10 cellular contexts compared by ENCODE assay signal in the genomic region with DNA sequence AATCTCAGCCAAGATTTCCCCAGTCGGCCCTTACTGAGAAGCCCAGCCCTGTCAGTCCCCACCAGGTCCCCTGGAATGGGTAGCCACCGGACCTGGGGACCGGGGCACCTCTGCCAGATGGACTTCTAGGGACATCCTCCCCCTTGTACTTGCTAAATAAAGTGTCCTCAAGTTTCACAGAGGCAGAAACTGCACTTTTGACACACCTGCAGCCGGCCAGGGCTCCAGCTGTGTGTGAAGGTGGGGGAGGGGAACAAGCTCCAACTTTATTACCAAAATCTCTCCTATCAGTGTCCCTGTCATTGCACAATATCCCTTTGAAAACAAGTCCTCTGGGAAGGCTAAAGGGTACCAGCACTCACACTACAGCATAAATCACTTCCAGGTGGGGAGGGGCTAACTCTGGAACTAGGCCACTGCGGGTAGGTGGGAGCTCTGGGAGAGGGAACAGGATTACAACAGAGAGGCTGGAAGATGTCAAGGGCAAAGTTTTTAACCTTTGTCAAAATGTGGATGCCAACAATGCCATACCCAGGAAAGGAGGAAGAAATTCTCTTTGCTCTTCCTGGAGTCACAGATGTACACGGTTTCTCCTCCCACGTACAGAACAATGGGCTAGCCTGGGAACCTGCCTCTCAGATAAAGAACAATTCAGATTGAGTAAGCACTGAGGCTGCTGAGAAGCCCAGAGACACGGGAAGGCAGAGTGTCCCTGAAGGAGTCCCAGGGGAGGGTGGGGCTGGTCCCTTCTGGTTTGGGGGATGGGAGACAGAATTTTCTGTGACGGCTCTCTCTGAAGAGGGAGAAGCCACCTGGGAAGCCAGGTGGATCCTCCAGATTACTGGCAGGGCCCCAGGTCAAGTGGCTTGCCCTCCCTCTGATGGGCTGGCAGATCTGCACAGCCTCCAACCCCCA. TPM values are rescaled to one million over a fixed set of nuclear protein-coding genes. Genes with fewer than 3 reads are reported as not detected.
DNase-seq lines count a peak whose midpoint lies in the region; ATAC-seq, FAIRE-seq and TF ChIP-seq lines count a peak whose summit lies in the region.
"Had no signal": no experiment of that assay in that cellular context is flagged by ENCODE, and none has a peak within 500 bp of the region (broad histone marks: within the 10 kb centered on the region; RNA-seq: fewer than 3 reads in every experiment).

No MANE protein-coding gene starts in this region.

- intact Hi-C loops in IMR-90 (cut with micrococcal nuclease), result no loop called here
- intact Hi-C loops in GM12878 (cut with micrococcal nuclease; ENCODE audit: unreplicated experiment), result no loop called here
- intact Hi-C loops in psoas muscle (cut with DNase I), result no loop called here

- no peak overlapping the region for H3K27ac ChIP-seq in IMR-90 (ENCODE audit: insufficient read depth, low read length)
- peak overlapping the region; percentile 78 for H3K27ac ChIP-seq in GM12878 (ENCODE audit: control insufficient read depth, insufficient read depth)
- H3K27ac ChIP-seq in neural progenitor cell, result no peak overlapping the region
- H3K27ac ChIP-seq in psoas muscle, result no peak overlapping the region

- no CpG with 5 or more reads among the region's 9 CpGs for WGBS in IMR-90 (ENCODE audit: extremely low coverage in 2 of 2, insufficient read length in 1 of 2), 2 experiments
- 48% methylated on average over 9 of the region's 9 CpGs for WGBS in GM12878 (ENCODE audit: insufficient coverage, insufficient replicate concordance, low lambda C conversion rate, missing lambda C conversion rate)
- whole genome bisulfite sequencing in psoas muscle, 3 donors, result 66 to 74% (median 71%) methylated on average over 9 of the region's 9 CpGs

- no peak overlapping the region for H3K27ac Mint-ChIP-seq in neural progenitor cell
- H3K27ac Mint-ChIP-seq: stimulated activated naive CD8-positive, alpha-beta T cell treated with anti-CD3 and anti-CD28 coated beads, Interleukin-15, Interleukin-2, amounts not matched to agents 100 ng/mL and 50 ng/mL, for 24 hours had no signal

- in situ Hi-C loops in IMR-90 (cut with MboI; ENCODE audit: low sequenced_read_pairs), result no loop called here
- in situ Hi-C loops in GM12878 (cut with MboI), result no loop called here

- H4K5ac ChIP-seq in IMR-90 (ENCODE audit: low read depth, low read length), result no peak overlapping the region

- no peak overlapping the region for H3K4me2 ChIP-seq in IMR-90 (ENCODE audit: low read depth, low read length)
- peak overlapping the region; percentile 83 for H3K4me2 ChIP-seq in GM12878 (ENCODE audit: control insufficient read depth, insufficient read depth)
- peak overlapping the region; percentile 18 for H3K4me2 ChIP-seq in neural progenitor cell

- BruUV-seq in IMR-90 (replicated peaks; lab: Mats Ljungman, UMichigan) (no TSS peak), GM12878 (replicated peaks; lab: Mats Ljungman, UMichigan) (no TSS peak)

- CTCF ChIA-PET in IMR-90 (lab: Yijun Ruan, JAX), result no interaction called here
- CTCF ChIA-PET in GM12878 (lab: Yijun Ruan, JAX), result interaction anchor here (0.8 to 6.2 kb wide), 4 partner anchors 9 to 74 kb away, joined by 3 to 39 read pairs (median 10); a partner anchor contains a TSS

- TF ChIP-seq CTCF in IMR-90 (conservative IDR thresholded peaks at IDR 0.05; ENCODE audit: low read depth, low read length) (no peak), GM12878 (IDR thresholded peaks at IDR 0.05 in 2 of 3, conservative IDR thresholded peaks at IDR 0.05 in 1 of 3; ENCODE audit: control insufficient read depth in 2 of 3, extremely low read depth in 1 of 3, insufficient read depth in 1 of 3, low read depth in 3 of 3, low read length in 3 of 3) (no peak), neural progenitor cell (IDR thresholded peaks at IDR 0.05) (no peak), psoas muscle (IDR thresholded peaks at IDR 0.05) (no peak)

- peaks cover 34% of the 10 kb centered on the region for H3K4me1 Mint-ChIP-seq in neural progenitor cell

- H3K18ac ChIP-seq in IMR-90 (ENCODE audit: low read depth, low read length), result no peak overlapping the region

- TF ChIP-seq RAD21 in IMR-90 (IDR thresholded peaks at IDR 0.05; ENCODE audit: low read length), result no peak
- no peak for TF ChIP-seq RAD21 in GM12878 (IDR thresholded peaks at IDR 0.05; ENCODE audit: insufficient read depth, low read depth, low read length)

- H3K4me3 Mint-ChIP-seq in neural progenitor cell, result no peak overlapping the region
- H3K4me3 Mint-ChIP-seq: stimulated activated naive CD8-positive, alpha-beta T cell treated with anti-CD3 and anti-CD28 coated beads, Interleukin-15, Interleukin-2, amounts not matched to agents 100 ng/mL and 50 ng/mL, for 24 hours had no signal

- no peak overlapping the region for H2BK5ac ChIP-seq in IMR-90 (ENCODE audit: low read depth, low read length, poor library complexity, severe bottlenecking)

- H3K4me1 ChIP-seq in IMR-90 (ENCODE audit: control insufficient read depth, insufficient read depth, low read length), result peaks cover 9% of the 10 kb centered on the region
- H3K4me1 ChIP-seq in GM12878 (ENCODE audit: control insufficient read depth, insufficient read depth, low read length), result peaks cover 54% of the 10 kb centered on the region
- H3K4me1 ChIP-seq in neural progenitor cell, result peaks cover 20% of the 10 kb centered on the region
- no peaks in the 10 kb centered on the region for H3K4me1 ChIP-seq in psoas muscle

- peaks cover 4% of the 10 kb centered on the region for H3K36me3 Mint-ChIP-seq in neural progenitor cell

- ATAC-seq in IMR-90 (ENCODE audit: low read depth) (no peak), GM12878 (peak; percentile 54), psoas muscle (no peak)

- POLR2A ChIA-PET in IMR-90 (lab: Charles Lee; ENCODE audit: unreplicated experiment), result no interaction called here
- POLR2A ChIA-PET in GM12878 (lab: Charles Lee), result interaction anchor here (0.9 to 5.0 kb wide), 6 partner anchors 9 to 72 kb away, joined by 3 to 38 read pairs (median 4); a partner anchor contains a TSS

- FAIRE-seq in GM12892 (lab: Jason Lieb, UNC) (peak; percentile 74), GM12878 (lab: Jason Lieb, UNC) (no peak)

- H3K79me2 ChIP-seq in GM12878 (ENCODE audit: control insufficient read depth, insufficient read depth, low read length) (peaks cover 27% of the 10 kb centered on the region), neural progenitor cell (ENCODE audit: low read depth) (peaks cover 94% of the 10 kb centered on the region)

- no peak overlapping the region for H2AFZ ChIP-seq in IMR-90 (replicated peaks; ENCODE audit: low read length, poor library complexity)
- H2AFZ ChIP-seq in GM12878 (ENCODE audit: control insufficient read depth, low read depth, low read length), result peak overlapping the region; percentile 21; the same call in 1 of the 2 replicates
- H2AFZ ChIP-seq in neural progenitor cell (replicated peaks), result no peak overlapping the region

- no peak overlapping the region; the same call in 1 of the 2 replicates for H2BK120ac ChIP-seq in IMR-90 (ENCODE audit: low read depth, low read length)

- no peak overlapping the region for H3K23ac ChIP-seq in IMR-90 (ENCODE audit: low read depth, low read length)

- H3K9me1 ChIP-seq in IMR-90 (ENCODE audit: insufficient read depth, low read length), result peaks cover 8% of the 10 kb centered on the region

- H3K9ac ChIP-seq in IMR-90 (ENCODE audit: low read depth, low read length) (no peak overlapping the region), GM12878 (ENCODE audit: control insufficient read depth, insufficient read depth, low read length) (peak overlapping the region; percentile 58), neural progenitor cell (no peak overlapping the region)

- H3K56ac ChIP-seq in IMR-90 (ENCODE audit: extremely low read depth, insufficient read depth, low read length), result no peak overlapping the region

- H3K14ac ChIP-seq in IMR-90 (replicated peaks; ENCODE audit: low read depth, low read length), result no peak overlapping the region

- H3F3A ChIP-seq in neural progenitor cell (ENCODE audit: low read depth), result peaks cover 3% of the 10 kb centered on the region

- H3K9me3 ChIP-seq in IMR-90 (ENCODE audit: control insufficient read depth, insufficient read depth, low read length) (no peaks in the 10 kb centered on the region), GM12878 (replicated peaks; ENCODE audit: control insufficient read depth, insufficient read depth, low read length) (no peaks in the 10 kb centered on the region), neural progenitor cell (ENCODE audit: low read depth) (no peaks in the 10 kb centered on the region), psoas muscle (no peaks in the 10 kb centered on the region)

- H3K9me3 Mint-ChIP-seq in neural progenitor cell, result no peaks in the 10 kb centered on the region
- H3K9me3 Mint-ChIP-seq: stimulated activated naive CD8-positive, alpha-beta T cell treated with anti-CD3 and anti-CD28 coated beads, Interleukin-15, Interleukin-2, amounts not matched to agents 100 ng/mL and 50 ng/mL, for 24 hours had no signal

- peak overlapping the region; percentile 66; the same call in 1 of the 2 replicates for H2AK5ac ChIP-seq in IMR-90 (ENCODE audit: low read depth, low read length)

- SMC1A ChIA-PET in GM12878 (lab: Charles Lee; ENCODE audit: uncharacterized antibody, unreplicated experiment), result interaction anchor here (0.6 to 1.9 kb wide), 12 partner anchors 8 to 257 kb away, joined by 3 to 11 read pairs (median 4); a partner anchor contains a TSS

- no peak overlapping the region for H4K8ac ChIP-seq in IMR-90 (ENCODE audit: low read depth in 2 of 2, low read length in 2 of 2)

- TF ChIP-seq EP300 in GM12878 (IDR thresholded peaks at IDR 0.05; ENCODE audit: borderline replicate concordance in 1 of 2, control insufficient read depth in 1 of 2, low read depth in 2 of 2, low read length in 2 of 2), result no peak

- H3K4me3 ChIP-seq in IMR-90 (ENCODE audit: insufficient read depth, low read depth, low read length) (no peak overlapping the region), GM12878 (0 out of 2 replicates have a peak overlapping the region, but pooled peaks have one; percentile 9), neural progenitor cell (no peak overlapping the region), psoas muscle (no peak overlapping the region)

- no peak for DNase-seq in GM12892 (ENCODE audit: insufficient read length)
- no peak for DNase-seq in IMR-90
- DNase-seq in GM12878 (ENCODE audit: low read depth, low spot score), result peak; percentile 31
- DNase-seq in neural progenitor cell (ENCODE audit: low spot score), result no peak
- no peak for DNase-seq in NCI-H526 treated with DMSO at 0.1 percent for 48 hours (lab: John Stamatoyannopoulos, UW)
- DNase-seq in RKO (ENCODE audit: low spot score), result no peak
- DNase-seq in psoas muscle, result no peak
- DNase-seq in NCI-H146 treated with DMSO at 0.1 percent for 48 hours (lab: John Stamatoyannopoulos, UW; ENCODE audit: unreplicated experiment), result no peak
- DNase-seq: activated CD8-positive, alpha-beta memory T cell treated with anti-CD3 and anti-CD28 coated beads, Interleukin-2, amount 50 U/mL, for 48 hours had no signal

- RAD21 ChIA-PET in GM12878 (lab: Charles Lee; ENCODE audit: unreplicated experiment), result interaction anchor here (0.7 to 6.2 kb wide), 7 partner anchors 8 to 78 kb away, joined by 3 to 69 read pairs (median 5); a partner anchor contains a TSS

- H3K27me3 Mint-ChIP-seq in neural progenitor cell (ENCODE audit: insufficient read depth, low read depth), result peaks cover 8% of the 10 kb centered on the region

- dilution Hi-C loops in IMR-90 (cut with HindIII; ENCODE audit: low sequenced_read_pairs, unreplicated experiment), result no loop called here

- H2BK20ac ChIP-seq in IMR-90 (ENCODE audit: low read depth, low read length), result no peak overlapping the region

- H2AK9ac ChIP-seq in IMR-90 (replicated peaks; ENCODE audit: low read depth, low read length, poor library complexity), result no peak overlapping the region

- H3K36me3 ChIP-seq in IMR-90 (ENCODE audit: control insufficient read depth, insufficient read depth, low read length), result no peaks in the 10 kb centered on the region
- no peaks in the 10 kb centered on the region for H3K36me3 ChIP-seq in GM12878 (ENCODE audit: control insufficient read depth in 2 of 2, insufficient read depth in 2 of 2, low read length in 1 of 2)
- H3K36me3 ChIP-seq in neural progenitor cell, result no peaks in the 10 kb centered on the region
- no peaks in the 10 kb centered on the region for H3K36me3 ChIP-seq in psoas muscle (ENCODE audit: insufficient read depth in 1 of 2, low read depth in 1 of 2)

- no peak overlapping the region for H4K91ac ChIP-seq in IMR-90 (ENCODE audit: insufficient read depth, low read depth, low read length)

- H2BK15ac ChIP-seq in IMR-90 (ENCODE audit: low read depth, low read length), result no peak overlapping the region

- no peak for TF ChIP-seq POLR2A in GM12892 (IDR thresholded peaks at IDR 0.05; ENCODE audit: low read depth, low read length)
- TF ChIP-seq POLR2A in IMR-90 (IDR thresholded peaks at IDR 0.05; ENCODE audit: low read depth, low read length), result no peak
- no peak for TF ChIP-seq POLR2A in GM12878 (IDR thresholded peaks at IDR 0.05; ENCODE audit: low read depth, low read length)

- H3K4ac ChIP-seq in IMR-90 (ENCODE audit: low read depth, low read length), result 0 out of 2 replicates have a peak overlapping the region, but pooled peaks have one; percentile 76

- peaks cover 0 to 23% of the 10 kb centered on the region in 2 experiments; a peak in 2 of 4 replicates for H3K79me1 ChIP-seq in IMR-90 (ENCODE audit: low read depth in 1 of 2, low read length in 2 of 2)

- H4K20me1 ChIP-seq in IMR-90 (ENCODE audit: insufficient read depth, low read length) (0 out of 2 replicates have a peak, but pooled peaks cover 3% of the 10 kb centered on the region), GM12878 (ENCODE audit: control insufficient read depth, insufficient read depth) (no peaks in the 10 kb centered on the region), neural progenitor cell (ENCODE audit: low read depth) (peaks cover 100% of the 10 kb centered on the region)

- H3K27me3 ChIP-seq in IMR-90 (ENCODE audit: control insufficient read depth, insufficient read depth, low read length) (no peaks in the 10 kb centered on the region), GM12878 (replicated peaks in 1 of 2; ENCODE audit: control insufficient read depth in 2 of 2, insufficient read depth in 2 of 2, low read length in 1 of 2) (no peaks in the 10 kb centered on the region), neural progenitor cell (no peaks in the 10 kb centered on the region), psoas muscle (ENCODE audit: insufficient read depth in 3 of 3, low read length in 2 of 3) (no peaks in the 10 kb centered on the region)

RNA-seq across cellular contexts. Expression of a gene that starts 11.0 kb away (rescaled TPM):
- polyA plus RNA-seq in GM12892 (2012; ENCODE audit: missing spikeins), result 20.6 TPM
- total RNA-seq in IMR-90 (2012; rRNA removed) (22.0 and 23.6 TPM in 2 replicates), GM12878 (2014; rRNA removed) (25.8 and 26.6 TPM in 2 replicates), GM12878 (2014; rRNA removed; fragmentation: Illumina TruSeq; extraction: Trizol) (9.6 and 12.4 TPM in 2 replicates), GM12878 (2021) (31.0 and 33.1 TPM in 2 replicates), neural progenitor cell (ENCODE audit: low replicate concordance) (27.5 and 54.0 TPM in 2 replicates), psoas muscle (under 1 TPM in 3 of 4 donors, not detected in 1; 0.09 to 0.38 (median 0.13) TPM)
- polyA plus RNA-seq in IMR-90 (2012; rRNA removed) (28.3 and 38.8 TPM in 2 replicates), GM12878 (2011; rRNA removed) (13.3 and 21.5 TPM in 2 replicates), GM12878 (2014; fragmentation: Illumina TruSeq; extraction: Trizol) (4.4 and 7.0 TPM in 2 replicates), GM12878 (2014; fragmentation: Nextera tagmentation; extraction: Ambion mirVana) (1 to 10 TPM in 1 of 2 experiments, under 1 TPM in 1; 0.85 to 2.2 TPM), GM12878 (2014; rRNA removed) (24.4 and 25.9 TPM in 2 replicates), GM12878 (2016; fragmentation: Nextera tagmentation; extraction: Ambion mirVana) (10 to 100 TPM; 33.8 to 36.8 TPM), psoas muscle (under 1 TPM; 0.07 to 0.38 (median 0.10) TPM)
- polyA plus RNA-seq in IMR-90 (2012; cell fraction: cytosol; rRNA removed), result 21.6 and 39.0 TPM in 2 replicates
- 9.4 and 21.6 TPM in 2 replicates for polyA plus RNA-seq in IMR-90 (2012; cell fraction: nucleus; rRNA removed; ENCODE audit: low replicate concordance)
- total RNA-seq in GM12878 (2013; cell fraction: nucleolus; rRNA removed), result 75.7 and 78.9 TPM in 2 replicates
- polyA plus RNA-seq in GM12878 (2011; ENCODE audit: low read depth), result 11.9 TPM
- polyA plus RNA-seq in GM12878 (2011; cell fraction: cytosol; rRNA removed), result 23.5 and 34.5 TPM in 2 replicates
- polyA plus RNA-seq in GM12878 (2011; cell fraction: nucleus; rRNA removed), result 21.3 and 28.2 TPM in 2 replicates
- 18.7 and 26.5 TPM in 2 replicates for polyA plus RNA-seq in GM12878 (2012)
- 10.0 and 19.3 TPM in 2 replicates for polyA minus RNA-seq in GM12878 (2011; rRNA and poly(A)+ RNA removed)
- 11.2 and 11.4 TPM in 2 replicates for polyA minus RNA-seq in GM12878 (2011; cell fraction: cytosol; rRNA and poly(A)+ RNA removed)
- polyA minus RNA-seq in GM12878 (2011; cell fraction: nucleus; rRNA and poly(A)+ RNA removed), result 3.4 and 5.3 TPM in 2 replicates

Comparison
In these comparisons a context has a peak if more than half of its experiments do, and no peak if none do; other contexts are left out.
1. RNA of a gene that starts 11.0 kb away (total RNA-seq): 27.5 to 54.0 TPM in neural progenitor cell, 9.6 to 78.9 TPM in GM12878 and 22.0 to 23.6 TPM in IMR-90; 0.09 to 0.38 TPM in psoas muscle; every median in the first group is over 4 times any median in the second.